In genomic region chr18:51054764-51055163, GRCh38 we compare ENCODE assay signal across 15 cellular contexts.
"Had no signal": no experiment of that assay in that cellular context is flagged by ENCODE, and none has a peak within 500 bp of the region (broad histone marks: within the 10 kb centered on the region; RNA-seq: fewer than 3 reads in every experiment).

No MANE protein-coding gene starts in this region.

- H3K27me3 Mint-ChIP-seq: activated naive CD8-positive, alpha-beta T cell treated with anti-CD3 and anti-CD28 coated beads for 36 hours had no signal

- H3K4me2 ChIP-seq: neural progenitor cell had no signal

- H3K4me3 Mint-ChIP-seq: activated naive CD8-positive, alpha-beta T cell treated with anti-CD3 and anti-CD28 coated beads for 36 hours; activated T-cell treated with anti-CD3 and anti-CD28 coated beads, Interleukin-2, amount 50 U/mL, for 4 hours; mesothelial cell of epicardium; neural progenitor cell had no signal

- ATAC-seq: activated T-cell treated with anti-CD3 and anti-CD28 coated beads, Interleukin-2, amount 50 U/mL, for 4 hours had no signal

- H3K27me3 ChIP-seq: neural progenitor cell, tibial artery, vagina had no signal

- H3K4me3 ChIP-seq: coronary artery, neural progenitor cell, skin epidermis, tibial artery, vagina had no signal

- H3K9ac ChIP-seq: neural progenitor cell, parathyroid adenoma had no signal

- H3K4me1 Mint-ChIP-seq: mesothelial cell of epicardium, neural progenitor cell had no signal

- H3K27ac Mint-ChIP-seq: activated naive CD8-positive, alpha-beta T cell treated with anti-CD3 and anti-CD28 coated beads for 36 hours; mesothelial cell of epicardium; neural progenitor cell had no signal

- H3K9me3 Mint-ChIP-seq: activated naive CD8-positive, alpha-beta T cell treated with anti-CD3 and anti-CD28 coated beads for 36 hours; activated T-cell treated with anti-CD3 and anti-CD28 coated beads, Interleukin-2, amount 50 U/mL, for 4 hours; mesothelial cell of epicardium; neural progenitor cell had no signal

- DNase-seq: activated CD4-positive, alpha-beta T cell treated with anti-CD3 and anti-CD28 coated beads, Interleukin-2, amount 50 U/mL, for 4 hours; activated CD4-positive, CD25-positive, alpha-beta regulatory T cell treated with anti-CD3 and anti-CD28 coated beads, Interleukin-2, amount 50 U/mL, for 72 hours; activated gamma-delta T cell treated with Interleukin-2 at 50 U/mL for 16 hours; activated naive CD8-positive, alpha-beta T cell treated with anti-CD3 and anti-CD28 coated beads for 36 hours; activated T-cell treated with anti-CD3 and anti-CD28 coated beads, Interleukin-2, amount 50 U/mL, for 4 hours; aorta; effector CD8-positive, alpha-beta T cell; hippocampal formation; tibial artery had no signal

- H3K9me3 ChIP-seq: tibial artery, vagina had no signal

- H2AFZ ChIP-seq: neural progenitor cell, parathyroid adenoma had no signal

- H3K27ac ChIP-seq: coronary artery, neural progenitor cell, parathyroid adenoma, tibial artery, vagina had no signal

- H3K4me1 ChIP-seq: neural progenitor cell had no signal
